In genomic region chr17:80790981-80791742, GRCh38 we compare ENCODE assay signal across 10 cellular contexts.
DNase-seq lines count a peak whose midpoint lies in the region; ATAC-seq lines count a peak whose summit lies in the region.
"Had no signal": no experiment of that assay in that cellular context is flagged by ENCODE, and none has a peak within 500 bp of the region (broad histone marks: within the 10 kb centered on the region; RNA-seq: fewer than 3 reads in every experiment).

No MANE protein-coding gene starts in this region.

- no peaks in the 10 kb centered on the region for H3K27me3 ChIP-seq in mesenchymal stem cell (ENCODE audit: control insufficient read depth in 1 of 2, insufficient read depth in 1 of 2, low read length in 2 of 2)
- H3K27me3 ChIP-seq in thymus (ENCODE audit: control insufficient read depth, insufficient read depth), result no peaks in the 10 kb centered on the region

- no peak overlapping the region for H2AFZ ChIP-seq in mesenchymal stem cell (ENCODE audit: low read depth, low read length)

- peaks cover 5 to 11% of the 10 kb centered on the region in 2 experiments for H3K36me3 ChIP-seq in mesenchymal stem cell (ENCODE audit: control insufficient read depth in 1 of 2, insufficient read depth in 2 of 2, low read depth in 1 of 2, low read length in 2 of 2)
- H3K36me3 ChIP-seq in thymus (ENCODE audit: control insufficient read depth, insufficient read depth), result peaks cover 25% of the 10 kb centered on the region

- peak overlapping the region in 1 of 2 experiments; percentile 100 for H3K4ac ChIP-seq in mesenchymal stem cell (ENCODE audit: low read depth in 1 of 2, low read length in 2 of 2)

- H3K27ac ChIP-seq in mesenchymal stem cell (ENCODE audit: low read length, poor library complexity, severe bottlenecking), result peak overlapping the region; percentile 65
- peak overlapping the region; percentile 0 for H3K27ac ChIP-seq in thymus (ENCODE audit: low read depth)

- no peak overlapping the region for H3K14ac ChIP-seq in mesenchymal stem cell (ENCODE audit: low read length in 2 of 2)

- H3K4me3 ChIP-seq in mesenchymal stem cell (ENCODE audit: insufficient read depth in 1 of 2, low read depth in 1 of 2, low read length in 2 of 2) (no peak overlapping the region), thymus (ENCODE audit: low read length) (no peak overlapping the region)

- H3K79me1 ChIP-seq in mesenchymal stem cell (replicated peaks; ENCODE audit: low read length, poor library complexity, severe bottlenecking), result peaks cover 21% of the 10 kb centered on the region

- H2BK120ac ChIP-seq in mesenchymal stem cell (ENCODE audit: low read depth, low read length), result peak overlapping the region; percentile 100

- H3K18ac ChIP-seq in mesenchymal stem cell (ENCODE audit: low read depth in 1 of 2, low read length in 2 of 2), result peak overlapping the region; percentile 92 to 99

- 58% methylated on average over 10 of the region's 10 CpGs for whole genome bisulfite sequencing in mesenchymal stem cell
- 57% methylated on average over 10 of the region's 10 CpGs for WGBS in thymus

- ATAC-seq in activated naive CD4-positive, alpha-beta T cell treated with anti-CD3 and anti-CD28 coated beads, Interleukin-2, amount 50 U/mL, for 72 hours, result peak; percentile 33 to 76
- ATAC-seq in HG02981 (IDR thresholded peaks at IDR 0.05; ENCODE audit: unreplicated experiment) (no peak), esophagus mucosa (no peak)

- peak overlapping the region; percentile 93 to 100 for H2BK12ac ChIP-seq in mesenchymal stem cell (ENCODE audit: low read length in 2 of 2)

- H3K9me3 Mint-ChIP-seq in activated naive CD4-positive, alpha-beta T cell treated with anti-CD3 and anti-CD28 coated beads, Interleukin-2, amount 50 U/mL, for 72 hours, result peaks cover 14 to 17% of the 10 kb centered on the region in 2 donors

- H2AK5ac ChIP-seq in mesenchymal stem cell (ENCODE audit: low read length, severe bottlenecking), result peak overlapping the region; percentile 17

- H3K23ac ChIP-seq in mesenchymal stem cell (ENCODE audit: low read length in 2 of 2), result no peak overlapping the region

- no peak overlapping the region for H4K8ac ChIP-seq in mesenchymal stem cell (ENCODE audit: low read length)

- H3K9me3 ChIP-seq in mesenchymal stem cell (ENCODE audit: control insufficient read depth, low read length) (peaks cover 4% of the 10 kb centered on the region), thymus (ENCODE audit: control insufficient read depth) (no peaks in the 10 kb centered on the region)

- H3K36me3 Mint-ChIP-seq in activated naive CD4-positive, alpha-beta T cell treated with anti-CD3 and anti-CD28 coated beads, Interleukin-2, amount 50 U/mL, for 72 hours, result peaks cover 56 to 60% of the 10 kb centered on the region in 2 donors

- H3K27ac Mint-ChIP-seq in activated naive CD4-positive, alpha-beta T cell treated with anti-CD3 and anti-CD28 coated beads, Interleukin-2, amount 50 U/mL, for 72 hours, result peak overlapping the region; percentile 99

- H2BK15ac ChIP-seq in mesenchymal stem cell (ENCODE audit: low read depth, poor library complexity, severe bottlenecking), result no peak overlapping the region

- DNase-seq in activated naive CD4-positive, alpha-beta T cell treated with Interleukin-2 at 50 U/mL for 16 hours, result peak; percentile 9
- no peak for DNase-seq in activated naive CD4-positive, alpha-beta T cell (lab: John Stamatoyannopoulos, UW)
- peak in 1 of 2 donors; percentile 47 for DNase-seq in activated naive CD4-positive, alpha-beta T cell treated with anti-CD3 and anti-CD28 coated beads, Interleukin-2, amount 50 U/mL, for 72 hours (ENCODE audit: low spot score in 2 of 2)
- DNase-seq in mesenchymal stem cell (peak; percentile 36), NCI-H1930 (lab: John Stamatoyannopoulos, UW) (no peak)
- DNase-seq: NCI-H1436 treated with DMSO at 0.1 percent for 48 hours, T-helper 9 cell had no signal

- H3K9ac ChIP-seq in mesenchymal stem cell (ENCODE audit: low read length), result peak overlapping the region; percentile 28

- H3K4me2 ChIP-seq in mesenchymal stem cell (ENCODE audit: low read length, poor library complexity, severe bottlenecking), result no peak overlapping the region

- H3K4me1 ChIP-seq in mesenchymal stem cell (ENCODE audit: control insufficient read depth, insufficient read depth, low read depth, low read length) (peaks cover 34% of the 10 kb centered on the region), thymus (ENCODE audit: control insufficient read depth, insufficient read depth, low read length) (peaks cover 30% of the 10 kb centered on the region)

- H4K91ac ChIP-seq in mesenchymal stem cell (ENCODE audit: low read length), result peak overlapping the region; percentile 84

- no peak overlapping the region for H2BK5ac ChIP-seq in mesenchymal stem cell (ENCODE audit: low read depth, low read length, poor library complexity, severe bottlenecking)

Comparison
In these comparisons a context has a peak if more than half of its experiments do, and no peak if none do; other contexts are left out.
1. DNase-seq: peak in activated naive CD4-positive, alpha-beta T cell treated with Interleukin-2 at 50 U/mL for 16 hours (single experiment) and mesenchymal stem cell (single experiment); none in activated naive CD4-positive, alpha-beta T cell (0 of 4) and NCI-H1930 (0 of 2).
2. ATAC-seq: peak in activated naive CD4-positive, alpha-beta T cell treated with anti-CD3 and anti-CD28 coated beads, Interleukin-2, amount 50 U/mL, for 72 hours (2 of 2); none in HG02981 (single experiment) and esophagus mucosa (single experiment).